ENCODE assay signal across 1 cellular context in genomic region chr19:33677745-33678426, GRCh38.
TF ChIP-seq lines count a peak whose summit lies in the region.

No MANE protein-coding gene starts in this region.

TF ChIP-seq in GM23338, 12 proteins besides CTCF, POLR2A, EP300 and RAD21 (continued from another document):
- no peak for TF ChIP-seq ZNF462 (CRISPR knock-in tag; IDR thresholded peaks at IDR 0.05)
- no peak for TF ChIP-seq EZH2phosphoT487 (IDR thresholded peaks at IDR 0.05; ENCODE audit: unreplicated experiment)
TF ChIP-seq in GM23338: peak in this region for 1.
